16 cellular contexts compared by ENCODE assay signal in genomic region chr7:139721417-139721816, GRCh38. TPM values are rescaled to one million over a fixed set of nuclear protein-coding genes. Genes with fewer than 3 reads are reported as not detected.
A peak's percentile ranks its signal among the peaks of the same experiment; 100 is the strongest.
DNase-seq lines count a peak whose midpoint lies in the region; TF ChIP-seq lines count a peak whose summit lies in the region.
"Had no signal": no experiment of that assay in that cellular context is flagged by ENCODE, and none has a peak within 500 bp of the region (broad histone marks: within the 10 kb centered on the region; RNA-seq: fewer than 3 reads in every experiment).

No MANE protein-coding gene starts in this region.

- H3K4me3 ChIP-seq in HL-60 (replicated peaks; ENCODE audit: insufficient read depth, low read length) (no peak overlapping the region), brain microvascular endothelial cell (ENCODE audit: low read depth, low read length) (no peak overlapping the region), spleen (no peak overlapping the region)

- no peak for TF ChIP-seq POLR2A in spleen (IDR thresholded peaks at IDR 0.05)

- WGBS in spleen, 5 donors = 52 to 76% (median 66%) methylated on average over 4 of the region's 4 CpGs

- no peaks in the 10 kb centered on the region for H3K27me3 Mint-ChIP-seq in mesothelial cell of epicardium (ENCODE audit: low read depth)
- H3K27me3 Mint-ChIP-seq: activated naive CD8-positive, alpha-beta T cell; CD4-positive, CD25-positive, alpha-beta regulatory T cell; effector memory CD8-positive, alpha-beta T cell had no signal

- peak overlapping the region; percentile 18; the same call in 1 of the 2 replicates for H3K27ac ChIP-seq in HL-60 (replicated peaks)
- H3K27ac ChIP-seq in brain microvascular endothelial cell = peak overlapping the region; percentile 39
- H3K27ac ChIP-seq in spleen = peak overlapping the region; percentile 11 to 88 (median 67)
- H3K27ac ChIP-seq: KMS-11 had no signal

- no peaks in the 10 kb centered on the region for H3K9me3 Mint-ChIP-seq in mesothelial cell of epicardium
- H3K9me3 Mint-ChIP-seq: CD4-positive, CD25-positive, alpha-beta regulatory T cell; effector memory CD8-positive, alpha-beta T cell; T-helper 2 cell treated with Interferon-gamma antibody and Interleukin-4, amounts not matched to agents 5 μg/mL and 100 μg/mL, for 36 hours had no signal

- H3K27me3 ChIP-seq in HL-60 (ENCODE audit: insufficient read depth, poor library complexity, severe bottlenecking) (no peaks in the 10 kb centered on the region), brain microvascular endothelial cell (replicated peaks) (no peaks in the 10 kb centered on the region), spleen (replicated peaks in 1 of 7) (no peaks in the 10 kb centered on the region)

- TF ChIP-seq CTCF in HL-60 (IDR thresholded peaks at IDR 0.05; ENCODE audit: insufficient read depth, low read length) (no peak), brain microvascular endothelial cell (IDR thresholded peaks at IDR 0.05; ENCODE audit: low read depth, low read length, missing control alignments) (no peak), mesothelial cell of epicardium (IDR thresholded peaks at IDR 0.05; ENCODE audit: unreplicated experiment) (no peak), spleen (IDR thresholded peaks at IDR 0.05 in 8 of 11, conservative IDR thresholded peaks at IDR 0.05 in 3 of 11) (no peak)

- no peak for DNase-seq in HL-60 (ENCODE audit: low read depth in 1 of 2, low spot score in 1 of 2)
- DNase-seq in brain microvascular endothelial cell = no peak
- no peak for DNase-seq in mesothelial cell of epicardium (ENCODE audit: low spot score in 2 of 2, unreplicated experiment in 2 of 2)
- DNase-seq in spleen = no peak
- DNase-seq in NOMO-1 treated with dmso at 0.1 percent for 144 hours (lab: John Stamatoyannopoulos, UW; ENCODE audit: unreplicated experiment) = no peak
- no peak for DNase-seq in NOMO-1 (lab: John Stamatoyannopoulos, UW; ENCODE audit: unreplicated experiment in 2 of 2)
- DNase-seq in cortex of kidney (lab: John Stamatoyannopoulos, UW) = no peak
- DNase-seq: activated CD4-positive, alpha-beta T cell treated with anti-CD3 and anti-CD28 coated beads for 4 hours; activated T-cell treated with anti-CD3 and anti-CD28 coated beads, Interleukin-2, amount 50 U/mL, for 1 hour; CD4-positive, CD25-positive, alpha-beta regulatory T cell; effector memory CD8-positive, alpha-beta T cell; NCI-H1417; stimulated activated CD4-positive, alpha-beta T cell treated with anti-CD3 and anti-CD28 coated beads, Interleukin-15, amount 100 ng/mL, for 24 hours had no signal

- peak overlapping the region; percentile 13 for H3K27ac Mint-ChIP-seq in mesothelial cell of epicardium
- H3K27ac Mint-ChIP-seq: activated naive CD8-positive, alpha-beta T cell; effector memory CD8-positive, alpha-beta T cell; T-helper 2 cell treated with Interferon-gamma antibody and Interleukin-4, amounts not matched to agents 5 μg/mL and 100 μg/mL, for 36 hours had no signal

- peaks cover 7% of the 10 kb centered on the region for H3K36me3 Mint-ChIP-seq in mesothelial cell of epicardium

- no peaks in the 10 kb centered on the region for H3K9me3 ChIP-seq in spleen

- H3K4me3 Mint-ChIP-seq in mesothelial cell of epicardium = no peak overlapping the region
- H3K4me3 Mint-ChIP-seq: activated naive CD8-positive, alpha-beta T cell; CD4-positive, CD25-positive, alpha-beta regulatory T cell; effector memory CD8-positive, alpha-beta T cell; T-helper 2 cell treated with Interferon-gamma antibody and Interleukin-4, amounts not matched to agents 5 μg/mL and 100 μg/mL, for 36 hours had no signal

- H3K4me1 Mint-ChIP-seq in mesothelial cell of epicardium = peaks cover 2% of the 10 kb centered on the region

- intact Hi-C loops in spleen (cut with DNase I; ENCODE audit: low total_unique reads) = no loop called here

- in situ Hi-C loops in brain microvascular endothelial cell (cut with HindIII; ENCODE audit: low pct_ligation_motif_present, low sequenced_read_pairs) = no loop called here

- H3K4me1 ChIP-seq in spleen = peaks cover 26 to 92% (median 80%) of the 10 kb centered on the region in 6 donors

- H3K36me3 ChIP-seq in brain microvascular endothelial cell (replicated peaks) (peaks cover 3% of the 10 kb centered on the region), spleen (peaks cover 0 to 8% (median 3%) of the 10 kb centered on the region in 6 donors)

RNA-seq across cellular contexts. Expression of gene HIPK2, which starts 56.4 kb away (rescaled TPM):
- total RNA-seq in mesothelial cell of epicardium = 72.1 to 75.8 TPM (median 72.9 TPM) in 3 replicates
- 10 to 100 TPM; 48.9 to 97.5 (median 58.9) TPM for total RNA-seq in spleen
- 1 to 10 TPM; 1.7 to 8.7 (median 2.4) TPM for polyA plus RNA-seq in spleen
